8 cellular contexts compared by ENCODE assay signal in genomic region chr20:36606171-36607116, GRCh38. TPM values are rescaled to one million over a fixed set of nuclear protein-coding genes. Genes with fewer than 3 reads are reported as not detected.
DNase-seq lines count a peak whose midpoint lies in the region; ATAC-seq and TF ChIP-seq lines count a peak whose summit lies in the region.

No MANE protein-coding gene starts in this region.

- H3F3A ChIP-seq in SU-DHL-6 (ENCODE audit: insufficient read depth) = peaks cover 16% of the 10 kb centered on the region

- no peaks in the 10 kb centered on the region for H3K9me2 ChIP-seq in SU-DHL-6 (replicated peaks; ENCODE audit: insufficient read depth, low read length)

- no peak overlapping the region for H2BK15ac ChIP-seq in H9 (ENCODE audit: low read depth, low read length)

- H2BK120ac ChIP-seq in H9 (ENCODE audit: low read depth, low read length, poor library complexity, severe bottlenecking) = no peak overlapping the region

- H3K27me3 Mint-ChIP-seq in H9 (ENCODE audit: low read depth) = peaks cover 4% of the 10 kb centered on the region

- H2AK5ac ChIP-seq in H9 (ENCODE audit: insufficient read length, low read length) = no peak overlapping the region

- peaks cover 4% of the 10 kb centered on the region for H3K79me1 ChIP-seq in H9 (ENCODE audit: insufficient read depth, low read depth, low read length, poor library complexity, severe bottlenecking)

- no peaks in the 10 kb centered on the region for H4K20me1 ChIP-seq in H9 (ENCODE audit: control insufficient read depth, insufficient read depth, insufficient read length)
- peaks cover 12% of the 10 kb centered on the region; the same call in 1 of the 2 replicates for H4K20me1 ChIP-seq in SU-DHL-6 (ENCODE audit: low read depth, low read length)

- H3K23me2 ChIP-seq in H9 (ENCODE audit: insufficient read length, low read depth, low read length, poor library complexity, severe bottlenecking) = peaks cover 6% of the 10 kb centered on the region

- H3K27ac Mint-ChIP-seq in H9 = peak overlapping the region; percentile 95 to 98 (median 98)

- no peak overlapping the region for H3K4ac ChIP-seq in H9 (ENCODE audit: low read depth, low read length)

- H3T11ph ChIP-seq in H9 (ENCODE audit: low read length) = no peak overlapping the region

- peak overlapping the region; percentile 64 for H3K14ac ChIP-seq in H9 (ENCODE audit: insufficient read depth, low read length)

- no peak for ATAC-seq in GM21515 (IDR thresholded peaks at IDR 0.05; ENCODE audit: unreplicated experiment)
- no peak for ATAC-seq in GM21367 (IDR thresholded peaks at IDR 0.05; ENCODE audit: unreplicated experiment)

- H3K9ac ChIP-seq in H9 (ENCODE audit: extremely low read depth, insufficient read length, low read length) (peak overlapping the region; percentile 63), SU-DHL-6 (ENCODE audit: low read length) (peak overlapping the region; percentile 97)

- DNase-seq in A172 (ENCODE audit: low spot score) (peak; percentile 47), H9 (no peak), epithelial cell of esophagus (ENCODE audit: low read depth) (peak; percentile 59), epidermal melanocyte (ENCODE audit: insufficient read length, low spot score) (no peak)

- H3K56ac ChIP-seq in H9 (ENCODE audit: insufficient read length, low read depth, low read length) = no peak overlapping the region

- H2BK5ac ChIP-seq in H9 (ENCODE audit: insufficient read length, low read length) = no peak overlapping the region

- no CpG with 5 or more reads among the region's 29 CpGs for WGBS in H9 (ENCODE audit: extremely low coverage, insufficient read length, low lambda C conversion rate)

- H3K79me2 ChIP-seq in H9 (ENCODE audit: insufficient read depth, low read length) = peaks cover 19% of the 10 kb centered on the region
- H3K79me2 ChIP-seq in SU-DHL-6 (ENCODE audit: insufficient read depth, low read length) = peaks cover 30% of the 10 kb centered on the region

- H2BK20ac ChIP-seq in H9 (ENCODE audit: low read depth, low read length, poor library complexity, severe bottlenecking) = no peak overlapping the region

- H4K5ac ChIP-seq in H9 (ENCODE audit: insufficient read length, low read depth, low read length) = no peak overlapping the region

- H3K9me3 ChIP-seq in H9 (ENCODE audit: control insufficient read depth, low read depth, low read length) = no peaks in the 10 kb centered on the region
- H3K9me3 ChIP-seq in SU-DHL-6 (ENCODE audit: insufficient read depth, low read length) = no peaks in the 10 kb centered on the region
- H3K9me3 ChIP-seq in neuron (ENCODE audit: low read length) = no peaks in the 10 kb centered on the region

- no peaks in the 10 kb centered on the region for H3K27me3 ChIP-seq in H9 (ENCODE audit: insufficient read depth, low read length)
- H3K27me3 ChIP-seq in SU-DHL-6 (ENCODE audit: low read length) = no peaks in the 10 kb centered on the region
- H3K27me3 ChIP-seq in neuron (ENCODE audit: insufficient read depth, low read length) = no peaks in the 10 kb centered on the region

- H3K4me3 Mint-ChIP-seq in H9 = peak overlapping the region; percentile 99

- H4K91ac ChIP-seq in H9 (ENCODE audit: insufficient read length, low read depth, low read length) = no peak overlapping the region

- H2AFZ ChIP-seq in H9 (ENCODE audit: low read length) (no peak overlapping the region), SU-DHL-6 (ENCODE audit: low read depth, low read length, severe bottlenecking) (peak overlapping the region; percentile 23), neuron (ENCODE audit: low read depth, low read length) (no peak overlapping the region)

- no peak overlapping the region for H2BK12ac ChIP-seq in H9 (ENCODE audit: insufficient read length, low read depth, low read length)

- peaks cover 17 to 19% of the 10 kb centered on the region in 2 experiments for H3K4me1 Mint-ChIP-seq in H9

- peaks cover 6% of the 10 kb centered on the region; the same call in 1 of the 2 replicates for H3K36me3 ChIP-seq in SU-DHL-6 (ENCODE audit: low read length)
- H3K36me3 ChIP-seq in neuron (ENCODE audit: insufficient read depth, low read length) = peaks cover 26% of the 10 kb centered on the region

- peak overlapping the region; percentile 91 for H3K4me2 ChIP-seq in H9 (ENCODE audit: insufficient read depth, insufficient read length, low read length)
- peak overlapping the region; percentile 92 for H3K4me2 ChIP-seq in SU-DHL-6 (ENCODE audit: low read depth, low read length, poor library complexity, severe bottlenecking)

- no peak overlapping the region for H4K8ac ChIP-seq in H9 (replicated peaks; ENCODE audit: insufficient read length, low read depth, low read length)

- TF ChIP-seq CTCF in H9 (conservative IDR thresholded peaks at IDR 0.05) (no peak), SU-DHL-6 (IDR thresholded peaks at IDR 0.05; ENCODE audit: insufficient read depth, low read length, poor library complexity, severe bottlenecking) (no peak), epithelial cell of esophagus (IDR thresholded peaks at IDR 0.05; ENCODE audit: insufficient read depth, low read depth, low read length, missing control alignments) (no peak)

- H3K4me1 ChIP-seq in H9 (ENCODE audit: insufficient read depth, low read length) (no peaks in the 10 kb centered on the region), neuron (ENCODE audit: insufficient read depth, low read length) (peaks cover 10% of the 10 kb centered on the region)

- no peak overlapping the region for H3K18ac ChIP-seq in H9 (ENCODE audit: insufficient read length, low read depth, low read length)

- no peak overlapping the region for H3K23ac ChIP-seq in H9 (ENCODE audit: insufficient read length, low read depth, low read length)

- H3K9me3 Mint-ChIP-seq in H9 = no peaks in the 10 kb centered on the region

- peaks cover 19 to 45% (median 40%) of the 10 kb centered on the region in 3 experiments; a peak in 6 of 7 replicates for H3K36me3 Mint-ChIP-seq in H9 (ENCODE audit: insufficient read depth in 1 of 3, low read depth in 3 of 3)

- H3K4me3 ChIP-seq in SU-DHL-6 (ENCODE audit: insufficient read depth, low read length, poor library complexity, severe bottlenecking) (peak overlapping the region; percentile 90), epithelial cell of esophagus (ENCODE audit: low read length) (peak overlapping the region; percentile 97), neuron (ENCODE audit: low read length) (peak overlapping the region; percentile 88)

- H3K27ac ChIP-seq in H9 (ENCODE audit: insufficient read length, low read depth, low read length) (no peak overlapping the region), SU-DHL-6 (ENCODE audit: low read depth, low read length) (peak overlapping the region; percentile 65)

RNA-seq across cellular contexts. Expression of gene RAB5IF, which starts 0.9 kb away (rescaled TPM):
- 338 and 339 TPM in 2 replicates for total RNA-seq in A172 (2014; rRNA removed; shearing (Covaris generic))
- 96.5 and 111 TPM in 2 replicates for total RNA-seq in H9 (2021)

RNA-seq across cellular contexts. Expression of gene TGIF2, which starts 33.0 kb away (rescaled TPM):
- total RNA-seq in A172 (2014; rRNA removed; shearing (Covaris generic)) = 23.7 and 32.6 TPM in 2 replicates
- total RNA-seq in H9 (2021) = 81.7 and 94.6 TPM in 2 replicates

RNA-seq across cellular contexts. Expression of gene SLA2, which starts 39.6 kb away (rescaled TPM):
- 0.17 TPM in 1 of 2 replicates, not detected in the other for total RNA-seq in A172 (2014; rRNA removed; shearing (Covaris generic))
- 0.13 and 0.20 TPM in 2 replicates for total RNA-seq in H9 (2021)

Comparison
In these comparisons a context has a peak if more than half of its experiments do, and no peak if none do; other contexts are left out.
1. DNase-seq: peak in A172 (single experiment) and epithelial cell of esophagus (single experiment); none in H9 (single experiment) and epidermal melanocyte (single experiment).
2. Peak in every context shown above with its lines, with median percentiles within 50 percentile points of each other: H3K4me3 ChIP-seq.